In the genomic region with DNA sequence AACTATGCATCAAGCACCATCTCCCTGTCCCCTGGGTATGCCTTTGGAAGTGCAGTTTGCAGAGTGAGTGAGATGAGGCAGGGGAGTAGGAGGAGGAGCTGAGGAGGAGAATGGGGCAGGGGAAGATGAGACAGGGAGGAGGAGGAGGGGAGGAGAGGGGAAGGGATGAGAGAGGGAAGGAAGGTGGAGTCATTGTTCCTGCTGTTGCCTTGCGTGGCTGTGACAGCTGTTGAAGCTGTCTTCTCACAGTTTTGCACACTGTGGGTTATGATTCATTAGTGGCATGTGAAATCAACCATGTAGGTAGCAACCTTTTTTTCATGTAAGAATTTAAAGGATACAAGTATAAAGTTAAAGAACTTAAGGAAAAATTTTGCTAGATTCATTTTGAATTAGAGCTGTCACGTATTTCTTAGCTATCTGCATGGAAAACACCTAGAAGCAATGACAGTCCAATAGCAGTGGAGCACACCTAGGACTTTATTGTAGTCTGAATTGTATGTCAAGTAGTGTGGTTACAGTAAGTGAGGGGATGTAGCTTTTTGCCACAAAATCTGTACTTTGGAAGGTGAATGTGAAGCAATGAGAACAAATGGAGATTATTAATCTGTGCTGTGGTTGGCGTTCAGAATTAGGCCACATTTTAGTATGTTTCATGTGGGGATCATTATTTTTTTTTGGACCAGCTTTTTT, we compare ENCODE assay signal across 8 cellular contexts. TPM values are rescaled to one million over a fixed set of nuclear protein-coding genes. Genes with fewer than 3 reads are reported as not detected.
A peak's percentile ranks its signal among the peaks of the same experiment; 100 is the strongest.
DNase-seq lines count a peak whose midpoint lies in the region; ATAC-seq lines count a peak whose summit lies in the region.

No MANE protein-coding gene starts in this region.

- H3K27ac Mint-ChIP-seq in activated T-helper 1 cell treated with anti-CD3 and anti-CD28 coated beads, Interleukin-12 subunit alpha, Interleukin-12 subunit beta, Interleukin-2, Interleukin-4 antibody, amounts not matched to agents 30 ng/mL and 10 ng/mL and 1 ng/mL, durations not matched to agents 14 hours and 24 hours and 36 hours = peak overlapping the region; percentile 89

- DNase-seq in activated CD8-positive, alpha-beta memory T cell treated with anti-CD3 and anti-CD28 coated beads, Interleukin-2, amount 50 U/mL, for 48 hours = peak; percentile 32
- DNase-seq in activated CD8-positive, alpha-beta memory T cell treated with anti-CD3 and anti-CD28 coated beads, Interleukin-2, amount 50 U/mL, for 4 hours = no peak
- no peak for DNase-seq in activated T-helper 1 cell treated with anti-CD3 and anti-CD28 coated beads, Interleukin-12 subunit alpha, Interleukin-12 subunit beta, Interleukin-2, Interleukin-4 antibody, amounts not matched to agents 30 ng/mL and 10 ng/mL and 1 ng/mL, durations not matched to agents 14 hours and 24 hours and 36 hours (ENCODE audit: low spot score)
- peak; percentile 36 for DNase-seq in non-pigmented ciliary epithelial cell (ENCODE audit: low read depth)
- DNase-seq in OCI-M2 (lab: John Stamatoyannopoulos, UW; ENCODE audit: unreplicated experiment) = no peak
- DNase-seq in GOT3 (lab: John Stamatoyannopoulos, UW) = no peak
- no peak for DNase-seq in 8988T

- H3K4me3 Mint-ChIP-seq in activated T-helper 1 cell treated with anti-CD3 and anti-CD28 coated beads, Interleukin-12 subunit alpha, Interleukin-12 subunit beta, Interleukin-2, Interleukin-4 antibody, amounts not matched to agents 30 ng/mL and 10 ng/mL and 1 ng/mL, durations not matched to agents 14 hours and 24 hours and 36 hours = peak overlapping the region; percentile 21

- intact Hi-C loops in activated T-helper 1 cell treated with anti-CD3 and anti-CD28 coated beads, Interleukin-12 subunit alpha, Interleukin-12 subunit beta, Interleukin-2, Interleukin-4 antibody, amounts not matched to agents 30 ng/mL and 10 ng/mL and 1 ng/mL, durations not matched to agents 14 hours and 24 hours and 36 hours (cut with micrococcal nuclease) = loop anchor here (1.0 to 2.0 kb wide), 2 partner anchors 15 to 20 kb away; no protein-coding TSS in a partner anchor

- peaks cover 24% of the 10 kb centered on the region for H3K36me3 Mint-ChIP-seq in activated T-helper 1 cell treated with anti-CD3 and anti-CD28 coated beads, Interleukin-12 subunit alpha, Interleukin-12 subunit beta, Interleukin-2, Interleukin-4 antibody, amounts not matched to agents 30 ng/mL and 10 ng/mL and 1 ng/mL, durations not matched to agents 14 hours and 24 hours and 36 hours (ENCODE audit: low read depth)

- peaks cover 55% of the 10 kb centered on the region for H3K4me1 Mint-ChIP-seq in activated T-helper 1 cell treated with anti-CD3 and anti-CD28 coated beads, Interleukin-12 subunit alpha, Interleukin-12 subunit beta, Interleukin-2, Interleukin-4 antibody, amounts not matched to agents 30 ng/mL and 10 ng/mL and 1 ng/mL, durations not matched to agents 14 hours and 24 hours and 36 hours (ENCODE audit: low read depth)

- H3K27me3 Mint-ChIP-seq in activated T-helper 1 cell treated with anti-CD3 and anti-CD28 coated beads, Interleukin-12 subunit alpha, Interleukin-12 subunit beta, Interleukin-2, Interleukin-4 antibody, amounts not matched to agents 30 ng/mL and 10 ng/mL and 1 ng/mL, durations not matched to agents 14 hours and 24 hours and 36 hours (ENCODE audit: insufficient read depth) = no peaks in the 10 kb centered on the region

- no peaks in the 10 kb centered on the region for H3K9me3 Mint-ChIP-seq in activated T-helper 1 cell treated with anti-CD3 and anti-CD28 coated beads, Interleukin-12 subunit alpha, Interleukin-12 subunit beta, Interleukin-2, Interleukin-4 antibody, amounts not matched to agents 30 ng/mL and 10 ng/mL and 1 ng/mL, durations not matched to agents 14 hours and 24 hours and 36 hours

- peak; percentile 65 for ATAC-seq in HG03196 (IDR thresholded peaks at IDR 0.05; ENCODE audit: unreplicated experiment)

RNA-seq across cellular contexts. Expression of gene CCM2, which starts 21.7 kb away (rescaled TPM):
- 59.2 and 65.5 TPM in 2 replicates for total RNA-seq in activated T-helper 1 cell treated with anti-CD3 and anti-CD28 coated beads, Interleukin-12 subunit alpha, Interleukin-12 subunit beta, Interleukin-2, Interleukin-4 antibody, amounts not matched to agents 30 ng/mL and 10 ng/mL and 1 ng/mL, durations not matched to agents 14 hours and 24 hours and 36 hours

RNA-seq across cellular contexts. Expression of gene MYO1G, which starts 42.9 kb away (rescaled TPM):
- total RNA-seq in activated T-helper 1 cell treated with anti-CD3 and anti-CD28 coated beads, Interleukin-12 subunit alpha, Interleukin-12 subunit beta, Interleukin-2, Interleukin-4 antibody, amounts not matched to agents 30 ng/mL and 10 ng/mL and 1 ng/mL, durations not matched to agents 14 hours and 24 hours and 36 hours = 252 and 258 TPM in 2 replicates

Comparison
In these comparisons a context has a peak if more than half of its experiments do, and no peak if none do; other contexts are left out.
1. DNase-seq: peak in activated CD8-positive, alpha-beta memory T cell treated with anti-CD3 and anti-CD28 coated beads, Interleukin-2, amount 50 U/mL, for 48 hours (single experiment) and non-pigmented ciliary epithelial cell (single experiment); none in activated CD8-positive, alpha-beta memory T cell treated with anti-CD3 and anti-CD28 coated beads, Interleukin-2, amount 50 U/mL, for 4 hours (single experiment), activated T-helper 1 cell treated with anti-CD3 and anti-CD28 coated beads, Interleukin-12 subunit alpha, Interleukin-12 subunit beta, Interleukin-2, Interleukin-4 antibody, amounts not matched to agents 30 ng/mL and 10 ng/mL and 1 ng/mL, durations not matched to agents 14 hours and 24 hours and 36 hours (single experiment), OCI-M2 (single experiment), GOT3 (single experiment) and 8988T (single experiment).